Comparison of ENCODE assay signal across 16 cellular contexts in the genomic region with DNA sequence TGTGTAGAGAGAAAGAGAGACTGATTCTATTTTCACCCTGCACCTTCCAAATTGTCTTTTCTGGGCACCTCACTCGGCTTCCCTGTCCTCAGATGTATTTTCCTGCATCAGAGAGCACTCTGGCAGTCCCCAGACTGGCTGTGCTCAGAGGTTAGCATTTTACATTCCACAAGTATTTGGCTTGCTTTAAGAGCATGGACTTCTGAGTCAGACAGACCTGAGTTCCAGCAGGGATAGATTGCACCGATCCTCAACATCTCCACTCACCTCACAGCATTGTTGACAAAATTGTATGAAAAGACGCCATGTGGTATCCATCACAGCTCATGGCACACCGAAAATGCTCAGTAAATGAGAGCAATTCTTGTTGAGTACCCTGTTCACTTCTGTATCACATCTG. TPM values are rescaled to one million over a fixed set of nuclear protein-coding genes. Genes with fewer than 3 reads are reported as not detected.
"Had no signal": no experiment of that assay in that cellular context is flagged by ENCODE, and none has a peak within 500 bp of the region (broad histone marks: within the 10 kb centered on the region; RNA-seq: fewer than 3 reads in every experiment).

No MANE protein-coding gene starts in this region.

- H3K36me3 ChIP-seq: brain microvascular endothelial cell, prostate gland, tibial nerve had no signal

- FAIRE-seq: frontal cortex had no signal

- H3K27me3 ChIP-seq: brain microvascular endothelial cell, tibial nerve had no signal

- H3K4me1 ChIP-seq: prostate gland, tibial nerve had no signal

- H3K27ac ChIP-seq: brain microvascular endothelial cell, prostate gland, tibial nerve had no signal

- DNase-seq: activated CD4-positive, alpha-beta memory T cell treated with anti-CD3 and anti-CD28 coated beads, Interleukin-2, amount 10 ng/mL, durations not matched to agents 7 days and 5 days; activated CD4-positive, alpha-beta T cell treated with anti-CD3 and anti-CD28 coated beads for 4 hours; activated CD8-positive, alpha-beta memory T cell treated with anti-CD3 and anti-CD28 coated beads, Interleukin-2, amount 10 ng/mL, durations not matched to agents 7 days and 5 days; activated naive CD4-positive, alpha-beta T cell; activated naive CD8-positive, alpha-beta T cell treated with anti-CD3 and anti-CD28 coated beads for 36 hours; brain microvascular endothelial cell; cortex of kidney; head of caudate nucleus; mesenchymal stem cell; naive thymus-derived CD8-positive, alpha-beta T cell; right cardiac atrium; T-cell had no signal

- H3K4me3 ChIP-seq: prostate gland, tibial nerve had no signal

- ATAC-seq: activated CD8-positive, alpha-beta memory T cell treated with anti-CD3 and anti-CD28 coated beads, Interleukin-2, amount 10 ng/mL, durations not matched to agents 7 days and 5 days; activated T-helper 17 cell treated with anti-CD3 and anti-CD28 coated beads, Interleukin-2, amount 50 U/mL, for 72 hours; naive thymus-derived CD8-positive, alpha-beta T cell; right cardiac atrium; T-cell had no signal

RNA-seq across cellular contexts. Expression of a gene that starts 45.6 kb away (rescaled TPM):
- polyA plus RNA-seq: naive thymus-derived CD8-positive, alpha-beta T cell had no signal
